ENCODE assay signal across 8 cellular contexts in the genomic region with DNA sequence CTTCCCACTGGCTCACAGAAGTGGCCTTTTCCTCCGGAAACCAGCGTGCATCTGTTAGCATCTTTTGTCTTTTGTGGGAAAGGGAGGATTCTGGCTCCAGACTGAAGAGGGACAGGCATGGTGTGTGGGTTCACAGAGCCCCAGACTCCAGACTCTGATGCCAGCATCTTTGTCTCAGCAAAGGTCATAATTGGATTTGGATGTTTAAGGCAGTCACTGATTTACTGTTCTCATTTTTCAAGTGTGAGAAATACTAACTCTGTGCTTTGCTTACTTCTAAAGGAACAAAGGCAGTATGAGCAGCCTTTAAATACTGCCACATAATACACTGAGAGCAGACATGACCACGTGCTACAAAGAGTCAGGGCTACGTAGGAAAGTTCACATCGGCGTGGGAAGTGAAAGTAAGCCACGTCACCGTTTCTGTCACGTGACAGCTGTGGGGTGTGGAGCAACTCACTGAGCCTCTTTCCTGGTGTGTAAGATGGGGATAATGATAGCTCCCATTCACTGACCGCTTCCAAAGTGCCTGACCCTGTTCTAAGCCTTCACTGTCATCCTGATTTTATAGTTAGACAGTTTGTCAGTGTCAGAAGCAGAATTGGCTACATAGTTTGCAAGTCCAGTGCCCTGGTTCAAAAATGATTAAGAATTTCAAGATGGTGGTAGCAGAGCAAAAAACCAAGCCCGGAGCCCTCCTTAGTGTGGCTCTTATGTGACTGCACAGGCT. TPM values are rescaled to one million over a fixed set of nuclear protein-coding genes. Genes with fewer than 3 reads are reported as not detected.
DNase-seq lines count a peak whose midpoint lies in the region; ATAC-seq lines count a peak whose summit lies in the region.

No MANE protein-coding gene starts in this region.

- peaks cover 50 to 52% of the 10 kb centered on the region in 2 donors for H3K4me1 Mint-ChIP-seq in effector memory CD8-positive, alpha-beta T cell (ENCODE audit: low read depth in 2 of 2)
- peaks cover 70% of the 10 kb centered on the region for H3K4me1 Mint-ChIP-seq in stimulated activated memory B cell treated with anti-CD40 and anti-IgM and Interleukin-4, amounts not matched to agents 10 μg/mL and 1 μg/mL and 100 μg/mL, for 72 hours

- no peaks in the 10 kb centered on the region for H3K27me3 Mint-ChIP-seq in effector memory CD8-positive, alpha-beta T cell
- H3K27me3 Mint-ChIP-seq in stimulated activated memory B cell treated with anti-CD40 and anti-IgM and Interleukin-4, amounts not matched to agents 10 μg/mL and 1 μg/mL and 100 μg/mL, for 72 hours: no peaks in the 10 kb centered on the region

- ATAC-seq in GM21825 (IDR thresholded peaks at IDR 0.05; ENCODE audit: unreplicated experiment): peak; percentile 53
- ATAC-seq in effector memory CD8-positive, alpha-beta T cell (replicated peaks): peak; percentile 73
- peak; percentile 87 for ATAC-seq in stimulated activated memory B cell treated with anti-CD40 and anti-IgM and Interleukin-4, amounts not matched to agents 10 μg/mL and 1 μg/mL and 100 μg/mL, for 72 hours

- no peaks in the 10 kb centered on the region for H3K9me3 Mint-ChIP-seq in effector memory CD8-positive, alpha-beta T cell
- no peaks in the 10 kb centered on the region for H3K9me3 Mint-ChIP-seq in stimulated activated memory B cell treated with anti-CD40 and anti-IgM and Interleukin-4, amounts not matched to agents 10 μg/mL and 1 μg/mL and 100 μg/mL, for 72 hours

- peak overlapping the region; percentile 92 to 98 for H3K27ac Mint-ChIP-seq in effector memory CD8-positive, alpha-beta T cell
- peak overlapping the region; percentile 97 for H3K27ac Mint-ChIP-seq in stimulated activated memory B cell treated with anti-CD40 and anti-IgM and Interleukin-4, amounts not matched to agents 10 μg/mL and 1 μg/mL and 100 μg/mL, for 72 hours

- peaks cover 28% of the 10 kb centered on the region for H3K36me3 Mint-ChIP-seq in effector memory CD8-positive, alpha-beta T cell (ENCODE audit: insufficient read depth)
- no peaks in the 10 kb centered on the region for H3K36me3 Mint-ChIP-seq in stimulated activated memory B cell treated with anti-CD40 and anti-IgM and Interleukin-4, amounts not matched to agents 10 μg/mL and 1 μg/mL and 100 μg/mL, for 72 hours

- DNase-seq in EL (peak; percentile 74), NCI-H460 (ENCODE audit: extremely low read depth, low read depth) (peak; percentile 78), myocyte (ENCODE audit: low read depth) (peak; percentile 82), NCI-H146 treated with DMSO at 0.1 percent for 48 hours (lab: John Stamatoyannopoulos, UW; ENCODE audit: unreplicated experiment) (no peak)
- peak; percentile 73 to 77 for DNase-seq in activated CD8-positive, alpha-beta memory T cell treated with anti-CD3 and anti-CD28 coated beads for 4 hours (ENCODE audit: low read depth in 2 of 2)
- DNase-seq in effector memory CD8-positive, alpha-beta T cell: peak; percentile 75 to 78 (median 76)

- peak overlapping the region; percentile 81 to 86 for H3K4me3 Mint-ChIP-seq in effector memory CD8-positive, alpha-beta T cell
- peak overlapping the region; percentile 70 for H3K4me3 Mint-ChIP-seq in stimulated activated memory B cell treated with anti-CD40 and anti-IgM and Interleukin-4, amounts not matched to agents 10 μg/mL and 1 μg/mL and 100 μg/mL, for 72 hours

RNA-seq across cellular contexts. Expression of a gene that starts 24.8 kb away (rescaled TPM):
- total RNA-seq in NCI-H460 (2014; rRNA removed; shearing (Covaris generic)): 1,028 and 1,226 TPM in 2 replicates
- polyA plus RNA-seq in NCI-H460 (2014; cell fraction: nucleus; rRNA removed): 1,247 and 1,697 TPM in 2 replicates
- 2,306 and 4,478 TPM in 2 replicates for total RNA-seq in myocyte
- polyA plus RNA-seq in myocyte (2012): 5,381 TPM

RNA-seq across cellular contexts. Expression of a gene that starts 43.7 kb away (rescaled TPM):
- total RNA-seq in NCI-H460 (2014; rRNA removed; shearing (Covaris generic)): not detected in 2 replicates
- polyA plus RNA-seq in NCI-H460 (2014; cell fraction: nucleus; rRNA removed): not detected in 2 replicates
- not detected in 2 replicates for total RNA-seq in myocyte
- polyA plus RNA-seq in myocyte (2012): not detected
